1 cellular context compared by ENCODE assay signal in genomic region chr9:137222190-137223077, GRCh38.
TF ChIP-seq lines count a peak whose summit lies in the region.

A gene with protein sequence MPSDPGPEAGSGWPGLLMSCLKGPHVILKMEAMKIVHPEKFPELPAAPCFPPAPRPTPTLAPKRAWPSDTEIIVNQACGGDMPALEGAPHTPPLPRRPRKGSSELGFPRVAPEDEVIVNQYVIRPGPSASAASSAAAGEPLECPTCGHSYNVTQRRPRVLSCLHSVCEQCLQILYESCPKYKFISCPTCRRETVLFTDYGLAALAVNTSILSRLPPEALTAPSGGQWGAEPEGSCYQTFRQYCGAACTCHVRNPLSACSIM (minus strand): TSS chr9:137222240. CDS start chr9:137221212, 1,028 bp downstream.

TF ChIP-seq in SK-N-SH, 30 proteins besides CTCF, POLR2A, EP300 and RAD21 (continued from another document):
- TF ChIP-seq, protein P1, sequence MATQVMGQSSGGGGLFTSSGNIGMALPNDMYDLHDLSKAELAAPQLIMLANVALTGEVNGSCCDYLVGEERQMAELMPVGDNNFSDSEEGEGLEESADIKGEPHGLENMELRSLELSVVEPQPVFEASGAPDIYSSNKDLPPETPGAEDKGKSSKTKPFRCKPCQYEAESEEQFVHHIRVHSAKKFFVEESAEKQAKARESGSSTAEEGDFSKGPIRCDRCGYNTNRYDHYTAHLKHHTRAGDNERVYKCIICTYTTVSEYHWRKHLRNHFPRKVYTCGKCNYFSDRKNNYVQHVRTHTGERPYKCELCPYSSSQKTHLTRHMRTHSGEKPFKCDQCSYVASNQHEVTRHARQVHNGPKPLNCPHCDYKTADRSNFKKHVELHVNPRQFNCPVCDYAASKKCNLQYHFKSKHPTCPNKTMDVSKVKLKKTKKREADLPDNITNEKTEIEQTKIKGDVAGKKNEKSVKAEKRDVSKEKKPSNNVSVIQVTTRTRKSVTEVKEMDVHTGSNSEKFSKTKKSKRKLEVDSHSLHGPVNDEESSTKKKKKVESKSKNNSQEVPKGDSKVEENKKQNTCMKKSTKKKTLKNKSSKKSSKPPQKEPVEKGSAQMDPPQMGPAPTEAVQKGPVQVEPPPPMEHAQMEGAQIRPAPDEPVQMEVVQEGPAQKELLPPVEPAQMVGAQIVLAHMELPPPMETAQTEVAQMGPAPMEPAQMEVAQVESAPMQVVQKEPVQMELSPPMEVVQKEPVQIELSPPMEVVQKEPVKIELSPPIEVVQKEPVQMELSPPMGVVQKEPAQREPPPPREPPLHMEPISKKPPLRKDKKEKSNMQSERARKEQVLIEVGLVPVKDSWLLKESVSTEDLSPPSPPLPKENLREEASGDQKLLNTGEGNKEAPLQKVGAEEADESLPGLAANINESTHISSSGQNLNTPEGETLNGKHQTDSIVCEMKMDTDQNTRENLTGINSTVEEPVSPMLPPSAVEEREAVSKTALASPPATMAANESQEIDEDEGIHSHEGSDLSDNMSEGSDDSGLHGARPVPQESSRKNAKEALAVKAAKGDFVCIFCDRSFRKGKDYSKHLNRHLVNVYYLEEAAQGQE (IDR thresholded peaks at IDR 0.05; ENCODE audit: low read depth, low read length): no peak
- TF ChIP-seq FOSL2 (IDR thresholded peaks at IDR 0.05; ENCODE audit: borderline replicate concordance, low read depth): no peak
- no peak for TF ChIP-seq CHD2 (IDR thresholded peaks at IDR 0.05; ENCODE audit: low read length, partially characterized antibody)
- TF ChIP-seq TAF1 (IDR thresholded peaks at IDR 0.05; ENCODE audit: borderline replicate concordance, low read depth, low read length): no peak
- TF ChIP-seq GABPA (IDR thresholded peaks at IDR 0.05; ENCODE audit: low read depth): no peak
- TF ChIP-seq MXI1 (IDR thresholded peaks at IDR 0.05; ENCODE audit: low read depth, low read length): no peak
- no peak for TF ChIP-seq NRF1 (IDR thresholded peaks at IDR 0.05; ENCODE audit: low read depth, low read length)
- no peak for TF ChIP-seq SMC3 (IDR thresholded peaks at IDR 0.05; ENCODE audit: low read depth, low read length)
